In genomic region chr10:17129711-17130110, GRCh38 we compare ENCODE assay signal across 25 cellular contexts.
"Had no signal": no experiment of that assay in that cellular context is flagged by ENCODE, and none has a peak within 500 bp of the region (broad histone marks: within the 10 kb centered on the region; RNA-seq: fewer than 3 reads in every experiment).

Gene CUBN (minus strand): TSS chr10:17129811. CDS start chr10:17129765, 46 bp downstream.

- H3K36me3 Mint-ChIP-seq: memory B cell; natural killer cell treated with Interleukin-12 subunit alpha and Interleukin-12 subunit beta and Interleukin-15 and Interleukin-18, amount 100 ng/mL, for 72 hours; neural progenitor cell; type B pancreatic cell had no signal

- H3K36me3 ChIP-seq: esophagus squamous epithelium, neural progenitor cell, spleen, thoracic aorta had no signal

- H3K4me1 ChIP-seq: psoas muscle had no signal

- H3K27ac Mint-ChIP-seq: effector memory CD8-positive, alpha-beta T cell; immature natural killer cell; memory B cell; natural killer cell treated with Interleukin-12 subunit alpha and Interleukin-12 subunit beta and Interleukin-15 and Interleukin-18, amount 100 ng/mL, for 72 hours; neural progenitor cell; stimulated activated memory B cell treated with anti-CD40 and anti-IgM and Interleukin-4, amounts not matched to agents 10 μg/mL and 1 μg/mL and 100 μg/mL, for 72 hours; type B pancreatic cell had no signal

- H3K4me3 ChIP-seq: esophagus squamous epithelium, lung, mucosa of descending colon, neural progenitor cell, psoas muscle, skin epidermis, spleen, thoracic aorta had no signal

- H3K27ac ChIP-seq: esophagus squamous epithelium, neural progenitor cell, psoas muscle, skin epidermis, spleen, thoracic aorta had no signal

- H3K4me3 Mint-ChIP-seq: effector memory CD8-positive, alpha-beta T cell; immature natural killer cell; memory B cell; naive B cell; natural killer cell treated with Interleukin-12 subunit alpha and Interleukin-12 subunit beta and Interleukin-15 and Interleukin-18, amount 100 ng/mL, for 72 hours; neural progenitor cell; stimulated activated memory B cell treated with anti-CD40 and anti-IgM and Interleukin-4, amounts not matched to agents 10 μg/mL and 1 μg/mL and 100 μg/mL, for 72 hours; type B pancreatic cell had no signal

- H3K9me3 Mint-ChIP-seq: effector memory CD8-positive, alpha-beta T cell; immature natural killer cell; memory B cell; naive B cell; natural killer cell treated with Interleukin-12 subunit alpha and Interleukin-12 subunit beta and Interleukin-15 and Interleukin-18, amount 100 ng/mL, for 72 hours; stimulated activated memory B cell treated with anti-CD40 and anti-IgM and Interleukin-4, amounts not matched to agents 10 μg/mL and 1 μg/mL and 100 μg/mL, for 72 hours had no signal

- H3K27me3 ChIP-seq: esophagus squamous epithelium, neural progenitor cell, spleen had no signal

- ATAC-seq: effector memory CD8-positive, alpha-beta T cell; left lobe of liver; mucosa of descending colon; natural killer cell treated with Interleukin-12 subunit alpha and Interleukin-12 subunit beta and Interleukin-15 and Interleukin-18, amount 100 ng/mL, for 72 hours; psoas muscle; right cardiac atrium; stimulated activated memory B cell treated with anti-CD40 and anti-IgM and Interleukin-4, amounts not matched to agents 10 μg/mL and 1 μg/mL and 100 μg/mL, for 72 hours; stimulated activated naive CD8-positive, alpha-beta T cell treated with anti-CD3 and anti-CD28 coated beads, Interleukin-15, Interleukin-2, amounts not matched to agents 100 U/mL and 50 U/mL, for 24 hours had no signal

- H3K4me1 Mint-ChIP-seq: memory B cell; naive B cell; stimulated activated memory B cell treated with anti-CD40 and anti-IgM and Interleukin-4, amounts not matched to agents 10 μg/mL and 1 μg/mL and 100 μg/mL, for 72 hours had no signal

- H3K9ac ChIP-seq: neural progenitor cell had no signal

- H3K9me3 ChIP-seq: esophagus squamous epithelium, mucosa of descending colon, psoas muscle, spleen, thoracic aorta had no signal

- H3K27me3 Mint-ChIP-seq: effector memory CD8-positive, alpha-beta T cell; type B pancreatic cell had no signal

- DNase-seq: caudate nucleus; cerebellar nuclear complex; effector memory CD8-positive, alpha-beta T cell; erythroblast; esophagus squamous epithelium; hypothalamus; immature natural killer cell; islet precursor cell; mucosa of descending colon; naive B cell; psoas muscle; right cardiac atrium; spleen; stimulated activated CD4-positive, alpha-beta T cell treated with anti-CD3 and anti-CD28 coated beads, Interleukin-4, amount 100 ng/mL, for 4 hours; stimulated activated naive CD8-positive, alpha-beta T cell treated with anti-CD3 and anti-CD28 coated beads, Interleukin-15, Interleukin-2, amounts not matched to agents 100 U/mL and 50 U/mL, for 24 hours; substantia nigra had no signal
